In the genomic region with DNA sequence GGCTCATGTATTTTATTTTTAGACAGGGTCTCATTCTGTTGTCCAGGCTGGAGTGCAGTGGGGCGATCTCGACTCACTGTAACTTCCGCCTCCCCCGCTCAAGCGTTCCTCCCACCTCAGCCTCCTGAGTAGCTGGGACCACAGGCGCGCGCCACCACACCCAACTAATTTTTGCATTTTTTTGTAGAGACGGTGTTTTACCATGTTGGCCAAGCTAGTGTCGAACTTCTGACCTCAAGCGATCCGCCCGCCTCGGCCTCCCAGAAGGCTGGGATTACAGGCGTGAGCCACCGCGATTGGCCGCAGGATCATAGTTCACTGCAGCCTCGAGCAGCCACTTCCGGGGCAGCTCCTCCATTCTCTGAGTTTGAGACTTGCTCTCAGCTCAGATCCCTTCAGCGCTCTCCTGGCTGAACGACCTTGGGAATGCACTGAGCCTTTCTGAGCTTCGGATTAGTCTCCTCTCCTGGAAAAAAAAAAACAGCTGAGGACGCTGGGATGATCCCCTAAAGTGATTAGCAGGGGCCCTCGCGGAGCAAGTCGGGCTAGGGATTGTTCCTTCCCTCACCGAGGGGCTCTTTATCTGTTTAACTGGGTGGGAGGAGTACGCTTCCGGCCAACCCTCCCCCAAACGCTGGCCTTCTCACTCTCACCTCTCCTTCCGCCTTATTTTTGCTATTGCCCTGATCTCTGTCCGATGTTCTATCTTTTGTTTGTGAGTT, we compare ENCODE assay signal across 1 cellular context.
TF ChIP-seq lines count a peak whose summit lies in the region.

No MANE protein-coding gene starts in this region.

TF ChIP-seq in HepG2, 621 proteins besides CTCF, POLR2A, EP300 and RAD21 (continues in another document):
- TF ChIP-seq ZNF589 (CRISPR knock-in tag; conservative IDR thresholded peaks at IDR 0.05) (no peak), ZFX (CRISPR knock-in tag; IDR thresholded peaks at IDR 0.05; ENCODE audit: low read depth) (no peak), ZNF33A (CRISPR knock-in tag; IDR thresholded peaks at IDR 0.05; ENCODE audit: borderline replicate concordance) (no peak), IKZF1 (IDR thresholded peaks at IDR 0.05) (no peak), ZNF12 (CRISPR knock-in tag; IDR thresholded peaks at IDR 0.05) (no peak), U2AF2 (IDR thresholded peaks at IDR 0.05; ENCODE audit: low read depth, low read length) (no peak), ZNF563 (CRISPR knock-in tag; IDR thresholded peaks at IDR 0.05) (peak; percentile 53; the same call in 1 of the 2 replicates), ZNF598 (CRISPR knock-in tag; IDR thresholded peaks at IDR 0.05; ENCODE audit: borderline replicate concordance) (no peak), TSC22D2 (CRISPR knock-in tag; IDR thresholded peaks at IDR 0.05; ENCODE audit: borderline replicate concordance) (peak; percentile 37; the same call in 1 of the 2 replicates), ZMYM2 (CRISPR knock-in tag; IDR thresholded peaks at IDR 0.05) (peak; percentile 95), YEATS4 (CRISPR knock-in tag; IDR thresholded peaks at IDR 0.05; ENCODE audit: borderline replicate concordance) (peak; percentile 48; the same call in 1 of the 2 replicates), ZMAT3 (CRISPR knock-in tag; conservative IDR thresholded peaks at IDR 0.05) (no peak), ZNF790 (CRISPR knock-in tag; IDR thresholded peaks at IDR 0.05; ENCODE audit: borderline replicate concordance) (no peak), SP5 (CRISPR knock-in tag; IDR thresholded peaks at IDR 0.05; ENCODE audit: borderline replicate concordance, low read depth) (no peak), SOX6 (IDR thresholded peaks at IDR 0.05) (no peak), SOX6 (CRISPR knock-in tag; IDR thresholded peaks at IDR 0.05) (peak; percentile 37; the same call in 1 of the 2 replicates), FOSL1 (CRISPR knock-in tag; IDR thresholded peaks at IDR 0.05; ENCODE audit: borderline replicate concordance) (no peak), MAZ (IDR thresholded peaks at IDR 0.05; ENCODE audit: borderline replicate concordance, low read depth, low read length) (no peak), MAZ (CRISPR knock-in tag; IDR thresholded peaks at IDR 0.05; ENCODE audit: low read depth) (no peak), RXRB (CRISPR knock-in tag; IDR thresholded peaks at IDR 0.05; ENCODE audit: borderline replicate concordance) (peak; percentile 46; the same call in 1 of the 2 replicates), SALL2 (CRISPR knock-in tag; IDR thresholded peaks at IDR 0.05) (no peak), ZNF780A (CRISPR knock-in tag; IDR thresholded peaks at IDR 0.05) (no peak), ZNF772 (CRISPR knock-in tag; IDR thresholded peaks at IDR 0.05) (0 out of 2 replicates have a peak, but pooled peaks have one; percentile 24), RXRA (CRISPR knock-in tag; IDR thresholded peaks at IDR 0.05) (peak; percentile 70), ARHGAP35 (CRISPR knock-in tag; IDR thresholded peaks at IDR 0.05; ENCODE audit: borderline replicate concordance) (0 out of 2 replicates have a peak, but pooled peaks have one; percentile 17), ZSCAN30 (CRISPR knock-in tag; IDR thresholded peaks at IDR 0.05) (no peak), MEIS2 (CRISPR knock-in tag; IDR thresholded peaks at IDR 0.05) (no peak), GATAD1 (CRISPR knock-in tag; IDR thresholded peaks at IDR 0.05) (peak; percentile 67), SETDB1 (CRISPR knock-in tag; IDR thresholded peaks at IDR 0.05; ENCODE audit: borderline replicate concordance) (no peak), ZNF557 (CRISPR knock-in tag; IDR thresholded peaks at IDR 0.05) (no peak), SP2 (CRISPR knock-in tag; IDR thresholded peaks at IDR 0.05) (peak; percentile 50; the same call in 1 of the 2 replicates), NR2F2 (IDR thresholded peaks at IDR 0.05; ENCODE audit: borderline replicate concordance, low read depth) (0 out of 2 replicates have a peak, but pooled peaks have one; percentile 27), HNRNPLL (IDR thresholded peaks at IDR 0.05; ENCODE audit: low read depth, low read length, poor library complexity, severe bottlenecking) (no peak), BRD4 (CRISPR knock-in tag; IDR thresholded peaks at IDR 0.05) (no peak), GFI1 (CRISPR knock-in tag; IDR thresholded peaks at IDR 0.05; ENCODE audit: borderline replicate concordance) (peak; percentile 39; the same call in 1 of the 2 replicates), ZNF788 (CRISPR knock-in tag; IDR thresholded peaks at IDR 0.05; ENCODE audit: borderline replicate concordance) (0 out of 2 replicates have a peak, but pooled peaks have one; percentile 44), GLI4 (CRISPR knock-in tag; IDR thresholded peaks at IDR 0.05; ENCODE audit: borderline replicate concordance) (no peak), RFXAP (CRISPR knock-in tag; IDR thresholded peaks at IDR 0.05; ENCODE audit: borderline replicate concordance) (no peak), ZNF672 (CRISPR knock-in tag; IDR thresholded peaks at IDR 0.05) (no peak), ZNF720 (CRISPR knock-in tag; IDR thresholded peaks at IDR 0.05) (no peak), RARA (CRISPR knock-in tag; IDR thresholded peaks at IDR 0.05) (peak; percentile 39), ZFP36L1 (CRISPR knock-in tag; IDR thresholded peaks at IDR 0.05) (no peak), ZEB1 (IDR thresholded peaks at IDR 0.05; ENCODE audit: insufficient replicate concordance, low read depth) (no peak), SRSF1 (optimal IDR thresholded peaks at IDR 0.05; ENCODE audit: low read depth, low read length) (no peak), NKX3-1 (CRISPR knock-in tag; IDR thresholded peaks at IDR 0.05) (no peak)
- TF ChIP-seq, protein P1, sequence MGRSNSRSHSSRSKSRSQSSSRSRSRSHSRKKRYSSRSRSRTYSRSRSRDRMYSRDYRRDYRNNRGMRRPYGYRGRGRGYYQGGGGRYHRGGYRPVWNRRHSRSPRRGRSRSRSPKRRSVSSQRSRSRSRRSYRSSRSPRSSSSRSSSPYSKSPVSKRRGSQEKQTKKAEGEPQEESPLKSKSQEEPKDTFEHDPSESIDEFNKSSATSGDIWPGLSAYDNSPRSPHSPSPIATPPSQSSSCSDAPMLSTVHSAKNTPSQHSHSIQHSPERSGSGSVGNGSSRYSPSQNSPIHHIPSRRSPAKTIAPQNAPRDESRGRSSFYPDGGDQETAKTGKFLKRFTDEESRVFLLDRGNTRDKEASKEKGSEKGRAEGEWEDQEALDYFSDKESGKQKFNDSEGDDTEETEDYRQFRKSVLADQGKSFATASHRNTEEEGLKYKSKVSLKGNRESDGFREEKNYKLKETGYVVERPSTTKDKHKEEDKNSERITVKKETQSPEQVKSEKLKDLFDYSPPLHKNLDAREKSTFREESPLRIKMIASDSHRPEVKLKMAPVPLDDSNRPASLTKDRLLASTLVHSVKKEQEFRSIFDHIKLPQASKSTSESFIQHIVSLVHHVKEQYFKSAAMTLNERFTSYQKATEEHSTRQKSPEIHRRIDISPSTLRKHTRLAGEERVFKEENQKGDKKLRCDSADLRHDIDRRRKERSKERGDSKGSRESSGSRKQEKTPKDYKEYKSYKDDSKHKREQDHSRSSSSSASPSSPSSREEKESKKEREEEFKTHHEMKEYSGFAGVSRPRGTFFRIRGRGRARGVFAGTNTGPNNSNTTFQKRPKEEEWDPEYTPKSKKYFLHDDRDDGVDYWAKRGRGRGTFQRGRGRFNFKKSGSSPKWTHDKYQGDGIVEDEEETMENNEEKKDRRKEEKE (IDR thresholded peaks at IDR 0.05), result no peak
- TF ChIP-seq, protein P2, sequence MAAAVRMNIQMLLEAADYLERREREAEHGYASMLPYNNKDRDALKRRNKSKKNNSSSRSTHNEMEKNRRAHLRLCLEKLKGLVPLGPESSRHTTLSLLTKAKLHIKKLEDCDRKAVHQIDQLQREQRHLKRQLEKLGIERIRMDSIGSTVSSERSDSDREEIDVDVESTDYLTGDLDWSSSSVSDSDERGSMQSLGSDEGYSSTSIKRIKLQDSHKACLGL (CRISPR knock-in tag; IDR thresholded peaks at IDR 0.05), result peak; percentile 55; the same call in 1 of the 2 replicates
- TF ChIP-seq, protein P3, sequence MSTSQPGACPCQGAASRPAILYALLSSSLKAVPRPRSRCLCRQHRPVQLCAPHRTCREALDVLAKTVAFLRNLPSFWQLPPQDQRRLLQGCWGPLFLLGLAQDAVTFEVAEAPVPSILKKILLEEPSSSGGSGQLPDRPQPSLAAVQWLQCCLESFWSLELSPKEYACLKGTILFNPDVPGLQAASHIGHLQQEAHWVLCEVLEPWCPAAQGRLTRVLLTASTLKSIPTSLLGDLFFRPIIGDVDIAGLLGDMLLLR (CRISPR knock-in tag; IDR thresholded peaks at IDR 0.05), result 0 out of 2 replicates have a peak, but pooled peaks have one; percentile 40
- TF ChIP-seq, protein P4, sequence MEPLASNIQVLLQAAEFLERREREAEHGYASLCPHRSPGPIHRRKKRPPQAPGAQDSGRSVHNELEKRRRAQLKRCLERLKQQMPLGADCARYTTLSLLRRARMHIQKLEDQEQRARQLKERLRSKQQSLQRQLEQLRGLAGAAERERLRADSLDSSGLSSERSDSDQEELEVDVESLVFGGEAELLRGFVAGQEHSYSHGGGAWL (CRISPR knock-in tag; IDR thresholded peaks at IDR 0.05), result peak; percentile 55; the same call in 1 of the 2 replicates
- TF ChIP-seq, protein P5, sequence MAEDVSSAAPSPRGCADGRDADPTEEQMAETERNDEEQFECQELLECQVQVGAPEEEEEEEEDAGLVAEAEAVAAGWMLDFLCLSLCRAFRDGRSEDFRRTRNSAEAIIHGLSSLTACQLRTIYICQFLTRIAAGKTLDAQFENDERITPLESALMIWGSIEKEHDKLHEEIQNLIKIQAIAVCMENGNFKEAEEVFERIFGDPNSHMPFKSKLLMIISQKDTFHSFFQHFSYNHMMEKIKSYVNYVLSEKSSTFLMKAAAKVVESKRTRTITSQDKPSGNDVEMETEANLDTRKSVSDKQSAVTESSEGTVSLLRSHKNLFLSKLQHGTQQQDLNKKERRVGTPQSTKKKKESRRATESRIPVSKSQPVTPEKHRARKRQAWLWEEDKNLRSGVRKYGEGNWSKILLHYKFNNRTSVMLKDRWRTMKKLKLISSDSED (CRISPR knock-in tag; IDR thresholded peaks at IDR 0.05), result no peak
- TF ChIP-seq, protein P6, sequence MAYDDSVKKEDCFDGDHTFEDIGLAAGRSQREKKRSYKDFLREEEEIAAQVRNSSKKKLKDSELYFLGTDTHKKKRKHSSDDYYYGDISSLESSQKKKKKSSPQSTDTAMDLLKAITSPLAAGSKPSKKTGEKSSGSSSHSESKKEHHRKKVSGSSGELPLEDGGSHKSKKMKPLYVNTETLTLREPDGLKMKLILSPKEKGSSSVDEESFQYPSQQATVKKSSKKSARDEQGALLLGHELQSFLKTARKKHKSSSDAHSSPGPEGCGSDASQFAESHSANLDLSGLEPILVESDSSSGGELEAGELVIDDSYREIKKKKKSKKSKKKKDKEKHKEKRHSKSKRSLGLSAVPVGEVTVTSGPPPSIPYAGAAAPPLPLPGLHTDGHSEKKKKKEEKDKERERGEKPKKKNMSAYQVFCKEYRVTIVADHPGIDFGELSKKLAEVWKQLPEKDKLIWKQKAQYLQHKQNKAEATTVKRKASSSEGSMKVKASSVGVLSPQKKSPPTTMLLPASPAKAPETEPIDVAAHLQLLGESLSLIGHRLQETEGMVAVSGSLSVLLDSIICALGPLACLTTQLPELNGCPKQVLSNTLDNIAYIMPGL (CRISPR knock-in tag; IDR thresholded peaks at IDR 0.05; ENCODE audit: borderline replicate concordance in 1 of 2, low read depth in 1 of 2), result 0 out of 4 replicates have a peak, but pooled peaks of 1 of the 2 experiments have one; percentile 20
- TF ChIP-seq, protein P7, sequence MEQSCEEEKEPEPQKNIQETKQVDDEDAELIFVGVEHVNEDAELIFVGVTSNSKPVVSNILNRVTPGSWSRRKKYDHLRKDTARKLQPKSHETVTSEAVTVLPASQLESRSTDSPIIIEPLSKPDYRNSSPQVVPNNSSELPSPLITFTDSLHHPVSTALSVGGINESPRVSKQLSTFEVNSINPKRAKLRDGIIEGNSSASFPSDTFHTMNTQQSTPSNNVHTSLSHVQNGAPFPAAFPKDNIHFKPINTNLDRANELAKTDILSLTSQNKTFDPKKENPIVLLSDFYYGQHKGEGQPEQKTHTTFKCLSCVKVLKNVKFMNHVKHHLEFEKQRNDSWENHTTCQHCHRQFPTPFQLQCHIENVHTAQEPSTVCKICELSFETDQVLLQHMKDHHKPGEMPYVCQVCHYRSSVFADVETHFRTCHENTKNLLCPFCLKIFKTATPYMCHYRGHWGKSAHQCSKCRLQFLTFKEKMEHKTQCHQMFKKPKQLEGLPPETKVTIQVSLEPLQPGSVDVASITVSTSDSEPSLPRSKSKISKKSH (CRISPR knock-in tag; IDR thresholded peaks at IDR 0.05; ENCODE audit: borderline replicate concordance), result no peak
- TF ChIP-seq, protein P8, sequence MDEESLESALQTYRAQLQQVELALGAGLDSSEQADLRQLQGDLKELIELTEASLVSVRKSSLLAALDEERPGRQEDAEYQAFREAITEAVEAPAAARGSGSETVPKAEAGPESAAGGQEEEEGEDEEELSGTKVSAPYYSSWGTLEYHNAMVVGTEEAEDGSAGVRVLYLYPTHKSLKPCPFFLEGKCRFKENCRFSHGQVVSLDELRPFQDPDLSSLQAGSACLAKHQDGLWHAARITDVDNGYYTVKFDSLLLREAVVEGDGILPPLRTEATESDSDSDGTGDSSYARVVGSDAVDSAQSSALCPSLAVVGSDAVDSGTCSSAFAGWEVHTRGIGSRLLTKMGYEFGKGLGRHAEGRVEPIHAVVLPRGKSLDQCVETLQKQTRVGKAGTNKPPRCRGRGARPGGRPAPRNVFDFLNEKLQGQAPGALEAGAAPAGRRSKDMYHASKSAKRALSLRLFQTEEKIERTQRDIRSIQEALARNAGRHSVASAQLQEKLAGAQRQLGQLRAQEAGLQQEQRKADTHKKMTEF (CRISPR knock-in tag; IDR thresholded peaks at IDR 0.05), result peak; percentile 57; the same call in 1 of the 2 replicates
- TF ChIP-seq, protein P9, sequence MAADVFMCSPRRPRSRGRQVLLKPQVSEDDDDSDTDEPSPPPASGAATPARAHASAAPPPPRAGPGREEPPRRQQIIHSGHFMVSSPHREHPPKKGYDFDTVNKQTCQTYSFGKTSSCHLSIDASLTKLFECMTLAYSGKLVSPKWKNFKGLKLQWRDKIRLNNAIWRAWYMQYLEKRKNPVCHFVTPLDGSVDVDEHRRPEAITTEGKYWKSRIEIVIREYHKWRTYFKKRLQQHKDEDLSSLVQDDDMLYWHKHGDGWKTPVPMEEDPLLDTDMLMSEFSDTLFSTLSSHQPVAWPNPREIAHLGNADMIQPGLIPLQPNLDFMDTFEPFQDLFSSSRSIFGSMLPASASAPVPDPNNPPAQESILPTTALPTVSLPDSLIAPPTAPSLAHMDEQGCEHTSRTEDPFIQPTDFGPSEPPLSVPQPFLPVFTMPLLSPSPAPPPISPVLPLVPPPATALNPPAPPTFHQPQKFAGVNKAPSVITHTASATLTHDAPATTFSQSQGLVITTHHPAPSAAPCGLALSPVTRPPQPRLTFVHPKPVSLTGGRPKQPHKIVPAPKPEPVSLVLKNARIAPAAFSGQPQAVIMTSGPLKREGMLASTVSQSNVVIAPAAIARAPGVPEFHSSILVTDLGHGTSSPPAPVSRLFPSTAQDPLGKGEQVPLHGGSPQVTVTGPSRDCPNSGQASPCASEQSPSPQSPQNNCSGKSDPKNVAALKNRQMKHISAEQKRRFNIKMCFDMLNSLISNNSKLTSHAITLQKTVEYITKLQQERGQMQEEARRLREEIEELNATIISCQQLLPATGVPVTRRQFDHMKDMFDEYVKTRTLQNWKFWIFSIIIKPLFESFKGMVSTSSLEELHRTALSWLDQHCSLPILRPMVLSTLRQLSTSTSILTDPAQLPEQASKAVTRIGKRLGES (CRISPR knock-in tag; IDR thresholded peaks at IDR 0.05; ENCODE audit: borderline replicate concordance), result no peak
